In the genomic region with DNA sequence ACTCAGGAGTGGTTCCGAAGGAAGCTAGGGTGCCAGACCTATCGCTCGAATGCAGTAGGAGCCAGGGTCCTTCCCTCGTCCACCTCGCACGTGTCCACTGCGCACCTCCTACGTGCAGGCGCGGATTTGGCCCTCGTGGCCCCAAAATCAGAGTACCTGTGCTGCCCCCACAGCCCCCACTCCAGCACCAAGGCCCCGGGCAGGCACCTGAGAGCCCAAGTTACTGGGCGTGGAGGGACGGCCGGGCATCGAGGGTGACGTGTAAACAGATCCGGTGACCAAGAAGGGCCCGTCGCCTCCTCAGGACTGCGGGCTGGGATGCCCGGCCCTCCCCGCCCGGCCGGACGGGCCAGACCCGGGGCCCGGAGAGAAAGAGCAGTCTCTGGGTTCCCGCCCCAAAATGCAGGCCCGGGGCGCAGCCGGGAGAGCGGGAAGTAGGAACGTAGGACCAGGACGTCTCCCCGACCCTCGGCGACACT, we compare ENCODE assay signal across 8 cellular contexts. TPM values are rescaled to one million over a fixed set of nuclear protein-coding genes. Genes with fewer than 3 reads are reported as not detected.
A peak's percentile ranks its signal among the peaks of the same experiment; 100 is the strongest.
DNase-seq lines count a peak whose midpoint lies in the region; ATAC-seq, FAIRE-seq and TF ChIP-seq lines count a peak whose summit lies in the region.

No MANE protein-coding gene starts in this region.

- peaks cover 43% of the 10 kb centered on the region for H3K36me3 ChIP-seq in MG63
- peaks cover 11 to 31% of the 10 kb centered on the region in 2 donors for H3K36me3 ChIP-seq in mucosa of rectum (ENCODE audit: control insufficient read depth in 2 of 2, insufficient read depth in 2 of 2, low read length in 2 of 2)

- FAIRE-seq in D721Med (lab: Jason Lieb, UNC) = no peak

- no peak for ATAC-seq in GM21717 (IDR thresholded peaks at IDR 0.05; ENCODE audit: unreplicated experiment)
- ATAC-seq in HG03457 (IDR thresholded peaks at IDR 0.05; ENCODE audit: unreplicated experiment) = no peak

- peak; percentile 20 for DNase-seq in activated CD4-positive, alpha-beta T cell treated with anti-CD3 and anti-CD28 coated beads for 48 hours
- DNase-seq in activated CD4-positive, alpha-beta T cell treated with anti-CD3 and anti-CD28 coated beads, Interleukin-2, amount 50 U/mL, for 4 hours = no peak
- DNase-seq in MG63 (peak; percentile 25), dermis blood vessel endothelial cell (peak; percentile 26), D721Med (ENCODE audit: insufficient read length, low spot score) (no peak)

- H3K4me3 ChIP-seq in MG63 (peak overlapping the region; percentile 81), mucosa of rectum (ENCODE audit: low read length in 2 of 2) (peak overlapping the region; percentile 73 to 84)

- H3K9ac ChIP-seq in mucosa of rectum (ENCODE audit: low read depth in 1 of 2, low read length in 2 of 2) = peak overlapping the region; percentile 90

- H3K27me3 ChIP-seq in MG63 (no peaks in the 10 kb centered on the region), mucosa of rectum (ENCODE audit: control insufficient read depth in 2 of 2, insufficient read depth in 2 of 2, low read length in 2 of 2) (no peaks in the 10 kb centered on the region)

- H3K4me1 ChIP-seq in mucosa of rectum (ENCODE audit: control insufficient read depth in 2 of 2, insufficient read depth in 2 of 2, low read length in 2 of 2) = peaks cover 8 to 13% of the 10 kb centered on the region in 2 donors

- TF ChIP-seq CTCF in D721Med (IDR thresholded peaks at IDR 0.05; ENCODE audit: insufficient read depth, missing control alignments) = no peak

- H3K27ac ChIP-seq in mucosa of rectum (ENCODE audit: low read depth in 2 of 2, low read length in 2 of 2) = peak overlapping the region; percentile 94 to 97

- H3K9me3 ChIP-seq in MG63 = no peaks in the 10 kb centered on the region
- no peaks in the 10 kb centered on the region for H3K9me3 ChIP-seq in mucosa of rectum (ENCODE audit: control insufficient read depth in 2 of 2, low read length in 2 of 2)

RNA-seq across cellular contexts. Expression of a gene that starts 0.5 kb away (rescaled TPM):
- total RNA-seq in MG63 (2014; rRNA removed; shearing (Covaris generic); ENCODE audit: low replicate concordance) = 142 and 155 TPM in 2 replicates
- 88.8 and 120 TPM in 2 replicates for total RNA-seq in dermis blood vessel endothelial cell

RNA-seq across cellular contexts. Expression of a gene that starts 15.7 kb away (rescaled TPM):
- total RNA-seq in MG63 (2014; rRNA removed; shearing (Covaris generic); ENCODE audit: low replicate concordance) = not detected in 2 replicates
- under 0.01 TPM in 1 of 2 replicates, not detected in the other for total RNA-seq in dermis blood vessel endothelial cell

RNA-seq across cellular contexts. Expression of a gene that starts 21.0 kb away (rescaled TPM):
- 109 and 170 TPM in 2 replicates for total RNA-seq in MG63 (2014; rRNA removed; shearing (Covaris generic); ENCODE audit: low replicate concordance)
- 543 and 963 TPM in 2 replicates for total RNA-seq in dermis blood vessel endothelial cell

RNA-seq across cellular contexts. Expression of a gene that starts 39.5 kb away (rescaled TPM):
- total RNA-seq in MG63 (2014; rRNA removed; shearing (Covaris generic); ENCODE audit: low replicate concordance) = 2.1 and 9.3 TPM in 2 replicates
- 7.0 and 9.7 TPM in 2 replicates for total RNA-seq in dermis blood vessel endothelial cell

RNA-seq across cellular contexts. Expression of a gene that starts 56.2 kb away (rescaled TPM):
- total RNA-seq in MG63 (2014; rRNA removed; shearing (Covaris generic); ENCODE audit: low replicate concordance) = not detected in 2 replicates
- not detected in 2 replicates for total RNA-seq in dermis blood vessel endothelial cell

Comparison
In these comparisons a context has a peak if more than half of its experiments do, and no peak if none do; other contexts are left out.
1. DNase-seq: peak in activated CD4-positive, alpha-beta T cell treated with anti-CD3 and anti-CD28 coated beads for 48 hours (single experiment), MG63 (single experiment) and dermis blood vessel endothelial cell (single experiment); none in activated CD4-positive, alpha-beta T cell treated with anti-CD3 and anti-CD28 coated beads, Interleukin-2, amount 50 U/mL, for 4 hours (0 of 2) and D721Med (single experiment).